ENCODE assay signal across 8 cellular contexts in genomic region chr20:61459266-61459665, GRCh38.
"Had no signal": no experiment of that assay in that cellular context is flagged by ENCODE, and none has a peak within 500 bp of the region (broad histone marks: within the 10 kb centered on the region; RNA-seq: fewer than 3 reads in every experiment).

No MANE protein-coding gene starts in this region.

- H3K9ac ChIP-seq: GM23248 had no signal

- H3K4me1 ChIP-seq: HAP-1 had no signal

- H3K9me3 ChIP-seq: HAP-1 had no signal

- FAIRE-seq: K562 had no signal

- H3K4me3 ChIP-seq: GM23248, HAP-1, K562 had no signal

- H2AFZ ChIP-seq: GM23248 had no signal

- DNase-seq: GM23248, GOT3, H7, HFFc6, IMR-90 had no signal

- H3K36me3 ChIP-seq: HAP-1 had no signal

- H3K27ac ChIP-seq: GM23248, HL-60 had no signal
